In the genomic region with DNA sequence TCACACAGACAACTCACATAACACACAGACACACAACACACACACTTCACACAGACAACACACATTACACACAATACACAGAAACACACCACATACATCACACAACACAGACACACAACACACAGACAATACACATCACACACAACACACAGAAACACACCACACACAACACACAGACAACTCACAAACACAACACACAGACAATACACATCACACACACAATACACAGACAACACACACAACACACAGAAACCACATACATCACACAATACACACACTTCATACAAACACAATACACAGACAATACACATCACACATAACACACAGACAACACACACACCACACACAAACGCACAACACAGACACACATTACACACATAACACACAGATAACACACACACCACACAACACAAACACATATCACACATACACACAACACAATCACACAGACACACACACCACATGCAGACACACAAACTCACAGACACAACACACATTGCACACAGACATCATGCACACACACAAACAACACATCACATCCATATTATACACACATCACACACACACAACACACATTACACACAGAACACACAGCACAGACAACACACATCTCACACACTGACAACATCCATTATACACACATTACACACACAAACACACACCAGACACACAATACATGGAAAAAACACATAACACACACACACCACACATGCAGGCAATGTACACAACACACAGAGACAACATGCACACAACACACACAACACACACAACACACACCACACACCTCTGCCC, we compare ENCODE assay signal across 2 cellular contexts.
TF ChIP-seq lines count a peak whose summit lies in the region.

No MANE protein-coding gene starts in this region.

TF ChIP-seq in HEK293, 187 proteins besides CTCF, POLR2A, EP300 and RAD21 (continues in another document):
- TF ChIP-seq SP7 (tag by site-specific recombination; IDR thresholded peaks at IDR 0.05) (peak; percentile 8; the same call in 1 of the 2 replicates), ZNF623 (tag by site-specific recombination; IDR thresholded peaks at IDR 0.05) (no peak), ZNF658 (tag by site-specific recombination; IDR thresholded peaks at IDR 0.05) (no peak), ZIC2 (tag by site-specific recombination; IDR thresholded peaks at IDR 0.05) (no peak), ZNF16 (tag by site-specific recombination; IDR thresholded peaks at IDR 0.05; ENCODE audit: low read depth) (no peak), GLI2 (tag by site-specific recombination; IDR thresholded peaks at IDR 0.05; ENCODE audit: borderline replicate concordance, low read depth) (no peak), ZNF133 (tag by site-specific recombination; IDR thresholded peaks at IDR 0.05) (0 out of 2 replicates have a peak, but pooled peaks have one; percentile 18), ZBTB1 (tag by site-specific recombination; IDR thresholded peaks at IDR 0.05) (no peak; the same call in 1 of the 2 replicates), ZNF132 (tag by site-specific recombination; IDR thresholded peaks at IDR 0.05; ENCODE audit: borderline replicate concordance) (no peak), TRIM28 (IDR thresholded peaks at IDR 0.05; ENCODE audit: borderline replicate concordance, low read length) (no peak), ZNF211 (tag by site-specific recombination; IDR thresholded peaks at IDR 0.05; ENCODE audit: low read depth) (no peak), REPIN1 (tag by site-specific recombination; IDR thresholded peaks at IDR 0.05; ENCODE audit: low read depth) (no peak), ZNF548 (tag by site-specific recombination; IDR thresholded peaks at IDR 0.05) (no peak; the same call in 1 of the 2 replicates), ZNF146 (tag by site-specific recombination; IDR thresholded peaks at IDR 0.05) (peak; percentile 35; the same call in 1 of the 2 replicates), ZFP69B (tag by site-specific recombination; IDR thresholded peaks at IDR 0.05) (no peak), ZNF654 (tag by site-specific recombination; IDR thresholded peaks at IDR 0.05; ENCODE audit: low read depth) (no peak), ZNF629 (tag by site-specific recombination; IDR thresholded peaks at IDR 0.05) (no peak)
- TF ChIP-seq, protein P1, sequence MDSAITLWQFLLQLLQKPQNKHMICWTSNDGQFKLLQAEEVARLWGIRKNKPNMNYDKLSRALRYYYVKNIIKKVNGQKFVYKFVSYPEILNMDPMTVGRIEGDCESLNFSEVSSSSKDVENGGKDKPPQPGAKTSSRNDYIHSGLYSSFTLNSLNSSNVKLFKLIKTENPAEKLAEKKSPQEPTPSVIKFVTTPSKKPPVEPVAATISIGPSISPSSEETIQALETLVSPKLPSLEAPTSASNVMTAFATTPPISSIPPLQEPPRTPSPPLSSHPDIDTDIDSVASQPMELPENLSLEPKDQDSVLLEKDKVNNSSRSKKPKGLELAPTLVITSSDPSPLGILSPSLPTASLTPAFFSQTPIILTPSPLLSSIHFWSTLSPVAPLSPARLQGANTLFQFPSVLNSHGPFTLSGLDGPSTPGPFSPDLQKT (IDR thresholded peaks at IDR 0.05; ENCODE audit: borderline replicate concordance, low read depth, low read length), result no peak
- TF ChIP-seq, protein P2, sequence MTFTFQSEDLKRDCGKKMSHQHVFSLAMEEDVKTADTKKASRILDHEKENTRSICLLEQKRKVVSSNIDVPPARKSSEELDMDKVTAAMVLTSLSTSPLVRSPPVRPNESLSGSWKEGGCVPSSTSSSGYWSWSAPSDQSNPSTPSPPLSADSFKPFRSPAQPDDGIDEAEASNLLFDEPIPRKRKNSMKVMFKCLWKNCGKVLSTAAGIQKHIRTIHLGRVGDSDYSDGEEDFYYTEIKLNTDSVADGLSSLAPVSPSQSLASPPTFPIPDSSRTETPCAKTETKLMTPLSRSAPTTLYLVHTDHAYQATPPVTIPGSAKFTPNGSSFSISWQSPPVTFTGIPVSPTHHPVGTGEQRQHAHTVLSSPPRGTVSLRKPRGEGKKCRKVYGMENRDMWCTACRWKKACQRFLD (tag by site-specific recombination; IDR thresholded peaks at IDR 0.05), result 0 out of 2 replicates have a peak, but pooled peaks have one; percentile 7
- TF ChIP-seq, protein P3, sequence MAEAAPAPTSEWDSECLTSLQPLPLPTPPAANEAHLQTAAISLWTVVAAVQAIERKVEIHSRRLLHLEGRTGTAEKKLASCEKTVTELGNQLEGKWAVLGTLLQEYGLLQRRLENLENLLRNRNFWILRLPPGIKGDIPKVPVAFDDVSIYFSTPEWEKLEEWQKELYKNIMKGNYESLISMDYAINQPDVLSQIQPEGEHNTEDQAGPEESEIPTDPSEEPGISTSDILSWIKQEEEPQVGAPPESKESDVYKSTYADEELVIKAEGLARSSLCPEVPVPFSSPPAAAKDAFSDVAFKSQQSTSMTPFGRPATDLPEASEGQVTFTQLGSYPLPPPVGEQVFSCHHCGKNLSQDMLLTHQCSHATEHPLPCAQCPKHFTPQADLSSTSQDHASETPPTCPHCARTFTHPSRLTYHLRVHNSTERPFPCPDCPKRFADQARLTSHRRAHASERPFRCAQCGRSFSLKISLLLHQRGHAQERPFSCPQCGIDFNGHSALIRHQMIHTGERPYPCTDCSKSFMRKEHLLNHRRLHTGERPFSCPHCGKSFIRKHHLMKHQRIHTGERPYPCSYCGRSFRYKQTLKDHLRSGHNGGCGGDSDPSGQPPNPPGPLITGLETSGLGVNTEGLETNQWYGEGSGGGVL (tag by site-specific recombination; IDR thresholded peaks at IDR 0.05), result no peak
- TF ChIP-seq, protein P4, sequence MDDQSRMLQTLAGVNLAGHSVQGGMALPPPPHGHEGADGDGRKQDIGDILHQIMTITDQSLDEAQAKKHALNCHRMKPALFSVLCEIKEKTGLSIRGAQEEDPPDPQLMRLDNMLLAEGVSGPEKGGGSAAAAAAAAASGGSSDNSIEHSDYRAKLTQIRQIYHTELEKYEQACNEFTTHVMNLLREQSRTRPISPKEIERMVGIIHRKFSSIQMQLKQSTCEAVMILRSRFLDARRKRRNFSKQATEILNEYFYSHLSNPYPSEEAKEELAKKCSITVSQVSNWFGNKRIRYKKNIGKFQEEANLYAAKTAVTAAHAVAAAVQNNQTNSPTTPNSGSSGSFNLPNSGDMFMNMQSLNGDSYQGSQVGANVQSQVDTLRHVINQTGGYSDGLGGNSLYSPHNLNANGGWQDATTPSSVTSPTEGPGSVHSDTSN (CRISPR knock-in tag; IDR thresholded peaks at IDR 0.05), result no peak
- TF ChIP-seq, protein P5, sequence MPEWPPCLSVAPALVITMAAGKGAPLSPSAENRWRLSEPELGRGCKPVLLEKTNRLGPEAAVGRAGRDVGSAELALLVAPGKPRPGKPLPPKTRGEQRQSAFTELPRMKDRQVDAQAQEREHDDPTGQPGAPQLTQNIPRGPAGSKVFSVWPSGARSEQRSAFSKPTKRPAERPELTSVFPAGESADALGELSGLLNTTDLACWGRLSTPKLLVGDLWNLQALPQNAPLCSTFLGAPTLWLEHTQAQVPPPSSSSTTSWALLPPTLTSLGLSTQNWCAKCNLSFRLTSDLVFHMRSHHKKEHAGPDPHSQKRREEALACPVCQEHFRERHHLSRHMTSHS (tag by site-specific recombination; IDR thresholded peaks at IDR 0.05), result peak; percentile 71

TF ChIP-seq in H1, 55 proteins besides CTCF, POLR2A, EP300 and RAD21:
- TF ChIP-seq SP2 (IDR thresholded peaks at IDR 0.05; ENCODE audit: low read length), result no peak
- no peak for TF ChIP-seq TBP (IDR thresholded peaks at IDR 0.05; ENCODE audit: low read depth, low read length)
- no peak for TF ChIP-seq CREB1 (IDR thresholded peaks at IDR 0.05)
- TF ChIP-seq, protein P6, sequence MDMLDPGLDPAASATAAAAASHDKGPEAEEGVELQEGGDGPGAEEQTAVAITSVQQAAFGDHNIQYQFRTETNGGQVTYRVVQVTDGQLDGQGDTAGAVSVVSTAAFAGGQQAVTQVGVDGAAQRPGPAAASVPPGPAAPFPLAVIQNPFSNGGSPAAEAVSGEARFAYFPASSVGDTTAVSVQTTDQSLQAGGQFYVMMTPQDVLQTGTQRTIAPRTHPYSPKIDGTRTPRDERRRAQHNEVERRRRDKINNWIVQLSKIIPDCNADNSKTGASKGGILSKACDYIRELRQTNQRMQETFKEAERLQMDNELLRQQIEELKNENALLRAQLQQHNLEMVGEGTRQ (IDR thresholded peaks at IDR 0.05; ENCODE audit: low read length), result no peak
- TF ChIP-seq HDAC6 (IDR thresholded peaks at IDR 0.05; ENCODE audit: low read depth, low read length), result no peak
- no peak for TF ChIP-seq MAFK (IDR thresholded peaks at IDR 0.05; ENCODE audit: low read depth, low read length)
- TF ChIP-seq, protein P7, sequence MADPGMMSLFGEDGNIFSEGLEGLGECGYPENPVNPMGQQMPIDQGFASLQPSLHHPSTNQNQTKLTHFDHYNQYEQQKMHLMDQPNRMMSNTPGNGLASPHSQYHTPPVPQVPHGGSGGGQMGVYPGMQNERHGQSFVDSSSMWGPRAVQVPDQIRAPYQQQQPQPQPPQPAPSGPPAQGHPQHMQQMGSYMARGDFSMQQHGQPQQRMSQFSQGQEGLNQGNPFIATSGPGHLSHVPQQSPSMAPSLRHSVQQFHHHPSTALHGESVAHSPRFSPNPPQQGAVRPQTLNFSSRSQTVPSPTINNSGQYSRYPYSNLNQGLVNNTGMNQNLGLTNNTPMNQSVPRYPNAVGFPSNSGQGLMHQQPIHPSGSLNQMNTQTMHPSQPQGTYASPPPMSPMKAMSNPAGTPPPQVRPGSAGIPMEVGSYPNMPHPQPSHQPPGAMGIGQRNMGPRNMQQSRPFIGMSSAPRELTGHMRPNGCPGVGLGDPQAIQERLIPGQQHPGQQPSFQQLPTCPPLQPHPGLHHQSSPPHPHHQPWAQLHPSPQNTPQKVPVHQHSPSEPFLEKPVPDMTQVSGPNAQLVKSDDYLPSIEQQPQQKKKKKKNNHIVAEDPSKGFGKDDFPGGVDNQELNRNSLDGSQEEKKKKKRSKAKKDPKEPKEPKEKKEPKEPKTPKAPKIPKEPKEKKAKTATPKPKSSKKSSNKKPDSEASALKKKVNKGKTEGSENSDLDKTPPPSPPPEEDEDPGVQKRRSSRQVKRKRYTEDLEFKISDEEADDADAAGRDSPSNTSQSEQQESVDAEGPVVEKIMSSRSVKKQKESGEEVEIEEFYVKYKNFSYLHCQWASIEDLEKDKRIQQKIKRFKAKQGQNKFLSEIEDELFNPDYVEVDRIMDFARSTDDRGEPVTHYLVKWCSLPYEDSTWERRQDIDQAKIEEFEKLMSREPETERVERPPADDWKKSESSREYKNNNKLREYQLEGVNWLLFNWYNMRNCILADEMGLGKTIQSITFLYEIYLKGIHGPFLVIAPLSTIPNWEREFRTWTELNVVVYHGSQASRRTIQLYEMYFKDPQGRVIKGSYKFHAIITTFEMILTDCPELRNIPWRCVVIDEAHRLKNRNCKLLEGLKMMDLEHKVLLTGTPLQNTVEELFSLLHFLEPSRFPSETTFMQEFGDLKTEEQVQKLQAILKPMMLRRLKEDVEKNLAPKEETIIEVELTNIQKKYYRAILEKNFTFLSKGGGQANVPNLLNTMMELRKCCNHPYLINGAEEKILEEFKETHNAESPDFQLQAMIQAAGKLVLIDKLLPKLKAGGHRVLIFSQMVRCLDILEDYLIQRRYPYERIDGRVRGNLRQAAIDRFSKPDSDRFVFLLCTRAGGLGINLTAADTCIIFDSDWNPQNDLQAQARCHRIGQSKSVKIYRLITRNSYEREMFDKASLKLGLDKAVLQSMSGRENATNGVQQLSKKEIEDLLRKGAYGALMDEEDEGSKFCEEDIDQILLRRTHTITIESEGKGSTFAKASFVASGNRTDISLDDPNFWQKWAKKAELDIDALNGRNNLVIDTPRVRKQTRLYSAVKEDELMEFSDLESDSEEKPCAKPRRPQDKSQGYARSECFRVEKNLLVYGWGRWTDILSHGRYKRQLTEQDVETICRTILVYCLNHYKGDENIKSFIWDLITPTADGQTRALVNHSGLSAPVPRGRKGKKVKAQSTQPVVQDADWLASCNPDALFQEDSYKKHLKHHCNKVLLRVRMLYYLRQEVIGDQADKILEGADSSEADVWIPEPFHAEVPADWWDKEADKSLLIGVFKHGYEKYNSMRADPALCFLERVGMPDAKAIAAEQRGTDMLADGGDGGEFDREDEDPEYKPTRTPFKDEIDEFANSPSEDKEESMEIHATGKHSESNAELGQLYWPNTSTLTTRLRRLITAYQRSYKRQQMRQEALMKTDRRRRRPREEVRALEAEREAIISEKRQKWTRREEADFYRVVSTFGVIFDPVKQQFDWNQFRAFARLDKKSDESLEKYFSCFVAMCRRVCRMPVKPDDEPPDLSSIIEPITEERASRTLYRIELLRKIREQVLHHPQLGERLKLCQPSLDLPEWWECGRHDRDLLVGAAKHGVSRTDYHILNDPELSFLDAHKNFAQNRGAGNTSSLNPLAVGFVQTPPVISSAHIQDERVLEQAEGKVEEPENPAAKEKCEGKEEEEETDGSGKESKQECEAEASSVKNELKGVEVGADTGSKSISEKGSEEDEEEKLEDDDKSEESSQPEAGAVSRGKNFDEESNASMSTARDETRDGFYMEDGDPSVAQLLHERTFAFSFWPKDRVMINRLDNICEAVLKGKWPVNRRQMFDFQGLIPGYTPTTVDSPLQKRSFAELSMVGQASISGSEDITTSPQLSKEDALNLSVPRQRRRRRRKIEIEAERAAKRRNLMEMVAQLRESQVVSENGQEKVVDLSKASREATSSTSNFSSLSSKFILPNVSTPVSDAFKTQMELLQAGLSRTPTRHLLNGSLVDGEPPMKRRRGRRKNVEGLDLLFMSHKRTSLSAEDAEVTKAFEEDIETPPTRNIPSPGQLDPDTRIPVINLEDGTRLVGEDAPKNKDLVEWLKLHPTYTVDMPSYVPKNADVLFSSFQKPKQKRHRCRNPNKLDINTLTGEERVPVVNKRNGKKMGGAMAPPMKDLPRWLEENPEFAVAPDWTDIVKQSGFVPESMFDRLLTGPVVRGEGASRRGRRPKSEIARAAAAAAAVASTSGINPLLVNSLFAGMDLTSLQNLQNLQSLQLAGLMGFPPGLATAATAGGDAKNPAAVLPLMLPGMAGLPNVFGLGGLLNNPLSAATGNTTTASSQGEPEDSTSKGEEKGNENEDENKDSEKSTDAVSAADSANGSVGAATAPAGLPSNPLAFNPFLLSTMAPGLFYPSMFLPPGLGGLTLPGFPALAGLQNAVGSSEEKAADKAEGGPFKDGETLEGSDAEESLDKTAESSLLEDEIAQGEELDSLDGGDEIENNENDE (IDR thresholded peaks at IDR 0.05; ENCODE audit: insufficient replicate concordance, low read length), result no peak
- TF ChIP-seq SAP30 (IDR thresholded peaks at IDR 0.05; ENCODE audit: insufficient read depth, insufficient replicate concordance, low read length), result no peak
- TF ChIP-seq NANOG (IDR thresholded peaks at IDR 0.05; ENCODE audit: insufficient read depth, low read depth, low read length, poor library complexity, severe bottlenecking), result no peak
- TF ChIP-seq JUND (IDR thresholded peaks at IDR 0.05; ENCODE audit: low read length), result no peak
- no peak for TF ChIP-seq SIRT6 (IDR thresholded peaks at IDR 0.05; ENCODE audit: low read length)
- no peak for TF ChIP-seq RBBP5 (IDR thresholded peaks at IDR 0.05; ENCODE audit: borderline replicate concordance, low read depth, low read length)
- no peak for TF ChIP-seq NRF1 (IDR thresholded peaks at IDR 0.05; ENCODE audit: low read depth, low read length)
- TF ChIP-seq POLR2AphosphoS5 (IDR thresholded peaks at IDR 0.05; ENCODE audit: low read depth, low read length), result no peak
- no peak for TF ChIP-seq SUZ12 (IDR thresholded peaks at IDR 0.05; ENCODE audit: low read length)
- TF ChIP-seq, protein P8, sequence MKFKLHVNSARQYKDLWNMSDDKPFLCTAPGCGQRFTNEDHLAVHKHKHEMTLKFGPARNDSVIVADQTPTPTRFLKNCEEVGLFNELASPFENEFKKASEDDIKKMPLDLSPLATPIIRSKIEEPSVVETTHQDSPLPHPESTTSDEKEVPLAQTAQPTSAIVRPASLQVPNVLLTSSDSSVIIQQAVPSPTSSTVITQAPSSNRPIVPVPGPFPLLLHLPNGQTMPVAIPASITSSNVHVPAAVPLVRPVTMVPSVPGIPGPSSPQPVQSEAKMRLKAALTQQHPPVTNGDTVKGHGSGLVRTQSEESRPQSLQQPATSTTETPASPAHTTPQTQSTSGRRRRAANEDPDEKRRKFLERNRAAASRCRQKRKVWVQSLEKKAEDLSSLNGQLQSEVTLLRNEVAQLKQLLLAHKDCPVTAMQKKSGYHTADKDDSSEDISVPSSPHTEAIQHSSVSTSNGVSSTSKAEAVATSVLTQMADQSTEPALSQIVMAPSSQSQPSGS (IDR thresholded peaks at IDR 0.05; ENCODE audit: low read length), result no peak
- TF ChIP-seq SIX5 (IDR thresholded peaks at IDR 0.05; ENCODE audit: low read depth, low read length), result no peak
